ENCODE assay signal across 8 cellular contexts in the genomic region with DNA sequence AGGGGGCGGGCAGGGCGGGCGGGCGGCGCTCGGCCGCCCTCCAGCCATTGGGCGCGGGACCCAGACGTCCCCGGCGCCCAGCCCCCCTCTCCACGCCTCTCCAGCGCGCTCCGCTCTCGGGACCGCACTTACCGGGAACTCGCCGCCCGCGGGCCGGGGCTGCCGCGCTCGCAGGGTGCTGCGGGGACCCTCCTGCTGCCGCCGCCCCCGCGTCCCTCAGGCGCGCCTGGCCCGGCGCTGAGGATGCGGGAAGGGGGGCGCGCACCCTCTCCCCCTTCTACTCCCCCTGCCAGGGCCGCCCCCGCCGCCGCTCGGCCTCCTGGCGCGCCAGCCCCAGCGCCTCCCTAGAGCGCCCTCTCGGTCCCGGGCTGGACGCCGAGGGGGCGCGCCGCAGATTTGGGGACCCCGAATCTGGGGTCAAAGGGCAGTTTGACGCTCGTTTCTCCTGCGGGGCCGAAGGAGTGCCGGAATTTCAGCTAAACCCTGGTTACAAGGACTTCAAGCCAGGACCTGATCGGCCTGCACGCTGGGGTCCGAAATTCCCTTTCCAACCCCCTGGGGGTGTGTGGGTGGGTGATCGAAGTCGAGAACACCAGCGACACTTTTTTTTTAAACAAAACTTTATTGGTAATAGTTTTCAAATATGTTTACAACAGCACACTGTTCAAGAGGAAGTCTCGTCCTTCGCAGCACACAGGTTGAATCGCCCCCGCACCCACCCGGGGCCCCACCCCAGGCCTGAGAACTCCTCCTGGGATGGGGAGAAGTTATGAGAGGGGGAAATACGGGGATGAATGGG. TPM values are rescaled to one million over a fixed set of nuclear protein-coding genes. Genes with fewer than 3 reads are reported as not detected.
DNase-seq lines count a peak whose midpoint lies in the region; ATAC-seq and TF ChIP-seq lines count a peak whose summit lies in the region.

No MANE protein-coding gene starts in this region.

- CTCF ChIA-PET in T-cell (lab: Charles Lee), result interaction anchor here (0.5 to 1.5 kb wide), 2 partner anchors 19 to 45 kb away, joined by 3 read pairs; partner anchors contain the start of gene ASF1B (in 1 of the 2)

- POLR2A ChIA-PET in T-cell (lab: Charles Lee), result no interaction called here

- peaks cover 0 to 2% of the 10 kb centered on the region in 2 donors for H3K27me3 Mint-ChIP-seq in T-cell

- H3K4me3 Mint-ChIP-seq in T-cell, result peak overlapping the region; percentile 89 to 100 (median 99)

- H3K9me3 ChIP-seq in iPS-20b (ENCODE audit: insufficient read depth, low read depth, low read length) (peaks cover 5% of the 10 kb centered on the region; the same call in 1 of the 2 replicates), skeletal muscle tissue (ENCODE audit: control insufficient read depth in 3 of 3, low read length in 3 of 3) (peaks cover 0 to 8% (median 4%) of the 10 kb centered on the region in 3 donors)

- peaks cover 10% of the 10 kb centered on the region for H3K36me3 Mint-ChIP-seq in T-cell

- peak; percentile 33 for TF ChIP-seq CTCF in GM10266 (IDR thresholded peaks at IDR 0.05; ENCODE audit: control insufficient read depth, insufficient read depth, low read depth, missing control alignments)
- TF ChIP-seq CTCF in astrocyte of the cerebellum (IDR thresholded peaks at IDR 0.05; ENCODE audit: low read depth, low read length, missing control alignments), result no peak

- H3K4me3 ChIP-seq in astrocyte of the cerebellum (ENCODE audit: low read depth, low read length), result peak overlapping the region; percentile 54
- peak overlapping the region; percentile 85 for H3K4me3 ChIP-seq in iPS-20b (ENCODE audit: low read length)
- H3K4me3 ChIP-seq in skeletal muscle tissue (ENCODE audit: low read length in 3 of 3), result peak overlapping the region; percentile 83 to 87 (median 86)

- peaks cover 16% of the 10 kb centered on the region for H3K36me3 ChIP-seq in iPS-20b (ENCODE audit: insufficient read depth, low read depth, low read length)
- H3K36me3 ChIP-seq in skeletal muscle tissue (ENCODE audit: control insufficient read depth in 3 of 3, insufficient read depth in 3 of 3, low read length in 3 of 3), result peaks cover 12 to 28% (median 14%) of the 10 kb centered on the region in 3 donors

- H3K4me1 ChIP-seq in iPS-20b (ENCODE audit: insufficient read depth, low read length) (no peaks in the 10 kb centered on the region), skeletal muscle tissue (ENCODE audit: control insufficient read depth in 3 of 3, insufficient read depth in 3 of 3, low read length in 3 of 3) (peaks cover 3 to 8% (median 7%) of the 10 kb centered on the region in 3 donors)

- H3K27me3 ChIP-seq in iPS-20b (ENCODE audit: insufficient read depth, low read length), result peaks cover 18% of the 10 kb centered on the region
- H3K27me3 ChIP-seq in skeletal muscle tissue (ENCODE audit: control insufficient read depth in 3 of 3, insufficient read depth in 3 of 3, low read length in 3 of 3), result no peaks in the 10 kb centered on the region

- in situ Hi-C loops in astrocyte of the cerebellum (cut with HindIII; ENCODE audit: low sequenced_read_pairs), result no loop called here

- peaks cover 0 to 7% (median 0%) of the 10 kb centered on the region in 3 donors for H3K9me3 Mint-ChIP-seq in T-cell

- ATAC-seq in GM21825 (IDR thresholded peaks at IDR 0.05; ENCODE audit: unreplicated experiment) (peak; percentile 43), T-cell (replicated peaks in 1 of 4) (peak; percentile 60 to 68 (median 66))

- DNase-seq in GM10266 (ENCODE audit: extremely low spot score) (peak; percentile 97), Kasumi-1 (lab: John Stamatoyannopoulos, UW) (peak; percentile 69 to 79), T-cell (peak; percentile 38 to 76 (median 57)), astrocyte of the cerebellum (ENCODE audit: low read depth) (no peak), NCI-H774 (lab: John Stamatoyannopoulos, UW) (no peak)

- H3K27ac ChIP-seq in iPS-20b (ENCODE audit: low read length) (no peak overlapping the region), skeletal muscle tissue (ENCODE audit: low read depth, low read length) (peak overlapping the region; percentile 93)

- H3K27ac Mint-ChIP-seq in T-cell, result peak overlapping the region; percentile 100

- peaks cover 15 to 24% (median 17%) of the 10 kb centered on the region in 3 donors for H3K4me1 Mint-ChIP-seq in T-cell

- H3K9ac ChIP-seq in iPS-20b (ENCODE audit: low read depth, low read length) (peak overlapping the region; percentile 68; the same call in 1 of the 2 replicates), skeletal muscle tissue (ENCODE audit: low read depth in 1 of 3, low read length in 3 of 3) (peak overlapping the region; percentile 69 to 89 (median 87))

RNA-seq across cellular contexts. Expression of gene SAMD1, which starts 0.7 kb away (rescaled TPM):
- total RNA-seq in T-cell, result 10 to 100 TPM; 38.9 to 75.0 (median 59.2) TPM
- total RNA-seq in skeletal muscle tissue, result 12.5 TPM

RNA-seq across cellular contexts. Expression of gene C19orf67, which starts 5.7 kb away (rescaled TPM):
- total RNA-seq in T-cell (under 1 TPM in 3 of 5 donors, not detected in 2; 0.53 to 0.98 (median 0.58) TPM), skeletal muscle tissue (not detected)

RNA-seq across cellular contexts. Expression of gene MISP3, which starts 18.7 kb away (rescaled TPM):
- total RNA-seq in T-cell (1 to 10 TPM in 3 of 5 donors, under 1 TPM in 2; 0.28 to 2.0 (median 1.1) TPM), skeletal muscle tissue (not detected)

RNA-seq across cellular contexts. Expression of gene PRKACA, which starts 26.3 kb away (rescaled TPM):
- 10 to 100 TPM; 43.0 to 53.5 (median 48.9) TPM for total RNA-seq in T-cell
- 137 TPM for total RNA-seq in skeletal muscle tissue

RNA-seq across cellular contexts. Expression of gene PALM3, which starts 29.4 kb away (rescaled TPM):
- total RNA-seq in T-cell (under 1 TPM in 2 of 5 donors, not detected in 3; 0.16 to 0.39 TPM), skeletal muscle tissue (not detected)

Comparison
In these comparisons a context has a peak if more than half of its experiments do, and no peak if none do; other contexts are left out.
1. DNase-seq: peak in GM10266 (single experiment), Kasumi-1 (2 of 2) and T-cell (34 of 34); none in astrocyte of the cerebellum (single experiment) and NCI-H774 (single experiment).
2. Peak in every context shown above with its lines, with median percentiles within 50 percentile points of each other: H3K4me3 ChIP-seq.